Comparison of ENCODE assay signal across 18 cellular contexts in the genomic region with DNA sequence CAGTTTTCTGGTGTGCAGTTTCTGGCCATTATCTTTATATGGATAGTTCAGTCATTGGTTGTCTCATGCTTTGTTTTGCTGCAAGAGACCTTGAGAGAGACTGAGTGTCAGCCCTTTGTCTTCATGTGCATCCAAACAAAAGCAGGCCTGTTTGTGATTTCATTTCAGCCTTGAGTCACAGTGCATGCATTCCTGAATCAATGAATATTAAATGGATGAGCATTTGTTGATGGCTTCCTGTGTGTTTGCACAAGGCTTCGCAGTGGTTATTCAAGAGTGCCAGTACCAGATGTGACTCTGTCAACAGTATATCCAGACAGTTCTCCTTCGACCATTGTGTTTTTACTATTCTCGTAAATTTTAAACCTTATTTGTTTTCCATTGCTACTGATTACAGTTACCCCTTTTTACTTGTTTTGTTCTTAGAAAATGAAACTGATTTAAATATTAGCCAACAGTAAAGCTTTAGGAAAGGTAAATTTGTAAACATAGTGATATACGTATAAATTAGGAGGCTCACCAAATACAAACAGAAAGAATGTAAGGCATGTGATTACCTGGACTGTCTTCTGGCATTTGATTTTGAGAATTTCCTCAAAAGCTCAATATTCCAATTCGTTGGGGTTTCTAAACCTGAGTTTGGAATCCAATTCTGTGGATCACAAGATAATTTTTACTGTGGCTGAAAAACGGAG.
A peak's percentile ranks its signal among the peaks of the same experiment; 100 is the strongest.
DNase-seq lines count a peak whose midpoint lies in the region; ATAC-seq and FAIRE-seq lines count a peak whose summit lies in the region.
"Had no signal": no experiment of that assay in that cellular context is flagged by ENCODE, and none has a peak within 500 bp of the region (broad histone marks: within the 10 kb centered on the region; RNA-seq: fewer than 3 reads in every experiment).

No MANE protein-coding gene starts in this region.

- H3K27me3 ChIP-seq in iPS DF 6.9 (ENCODE audit: control insufficient read depth, insufficient read depth, low read length), result no peaks in the 10 kb centered on the region
- H3K27me3 ChIP-seq: tibial nerve had no signal

- no CpG with 5 or more reads among the region's 6 CpGs for WGBS in iPS DF 6.9 (ENCODE audit: insufficient coverage, insufficient read length)

- peak overlapping the region; percentile 77 for H3K27ac ChIP-seq in iPS DF 6.9 (ENCODE audit: low read length)
- H3K27ac ChIP-seq: tibial nerve had no signal

- no peaks in the 10 kb centered on the region for H3K36me3 ChIP-seq in iPS DF 6.9 (ENCODE audit: control insufficient read depth, insufficient read depth, low read length)
- H3K36me3 ChIP-seq: tibial nerve had no signal

- no peak overlapping the region for H3K4me3 ChIP-seq in iPS DF 6.9 (ENCODE audit: low read length)
- H3K4me3 ChIP-seq: tibial nerve had no signal

- peaks cover 2% of the 10 kb centered on the region; the same call in 1 of the 2 replicates for H3K4me1 ChIP-seq in iPS DF 6.9 (ENCODE audit: control insufficient read depth, insufficient read depth, low read length)

- peak; percentile 59 for FAIRE-seq in urothelium cell line (lab: Jason Lieb, UNC)
- FAIRE-seq: A204.1 had no signal

- H3K9me3 ChIP-seq in iPS DF 6.9 (ENCODE audit: control insufficient read depth, insufficient read depth, low read length), result no peaks in the 10 kb centered on the region
- H3K9me3 ChIP-seq: tibial nerve had no signal

- DNase-seq in NCI-H2107 treated with DMSO at 0.1 percent for 48 hours (lab: John Stamatoyannopoulos, UW; ENCODE audit: unreplicated experiment) (peak; percentile 2), NCI-H2107 (lab: John Stamatoyannopoulos, UW) (no peak), SHP77 treated with DMSO at 0.1 percent for 48 hours (lab: John Stamatoyannopoulos, UW) (peak; percentile 21), iPS DF 6.9 (ENCODE audit: low read depth, low spot score) (peak; percentile 57), urothelium cell line (ENCODE audit: low spot score) (peak; percentile 10), NCI-H2196 (lab: John Stamatoyannopoulos, UW; ENCODE audit: unreplicated experiment) (no peak), cortex of kidney (lab: John Stamatoyannopoulos, UW) (no peak)
- DNase-seq: activated CD4-positive, alpha-beta T cell treated with anti-CD3 and anti-CD28 coated beads, Interleukin-2, amount 10 ng/mL, durations not matched to agents 7 days and 5 days; EL; erythroblast; MM.1S; naive B cell; NK-92 treated with Interleukin-12 subunit alpha and Interleukin-12 subunit beta, amount 100 ng/mL, for 24 hours; T-helper 1 cell had no signal

- no peak for ATAC-seq in HG03457 (IDR thresholded peaks at IDR 0.05; ENCODE audit: unreplicated experiment)
- ATAC-seq: activated T-helper 17 cell treated with anti-CD3 and anti-CD28 coated beads, Interleukin-2, amount 50 U/mL, for 72 hours had no signal

Comparison
In these comparisons a context has a peak if more than half of its experiments do, and no peak if none do; other contexts are left out.
1. DNase-seq: peak in NCI-H2107 treated with DMSO at 0.1 percent for 48 hours (single experiment), SHP77 treated with DMSO at 0.1 percent for 48 hours (single experiment), iPS DF 6.9 (single experiment) and urothelium cell line (single experiment); none in NCI-H2107 (single experiment), NCI-H2196 (single experiment) and cortex of kidney (single experiment).